ENCODE assay signal across 10 cellular contexts in the genomic region with DNA sequence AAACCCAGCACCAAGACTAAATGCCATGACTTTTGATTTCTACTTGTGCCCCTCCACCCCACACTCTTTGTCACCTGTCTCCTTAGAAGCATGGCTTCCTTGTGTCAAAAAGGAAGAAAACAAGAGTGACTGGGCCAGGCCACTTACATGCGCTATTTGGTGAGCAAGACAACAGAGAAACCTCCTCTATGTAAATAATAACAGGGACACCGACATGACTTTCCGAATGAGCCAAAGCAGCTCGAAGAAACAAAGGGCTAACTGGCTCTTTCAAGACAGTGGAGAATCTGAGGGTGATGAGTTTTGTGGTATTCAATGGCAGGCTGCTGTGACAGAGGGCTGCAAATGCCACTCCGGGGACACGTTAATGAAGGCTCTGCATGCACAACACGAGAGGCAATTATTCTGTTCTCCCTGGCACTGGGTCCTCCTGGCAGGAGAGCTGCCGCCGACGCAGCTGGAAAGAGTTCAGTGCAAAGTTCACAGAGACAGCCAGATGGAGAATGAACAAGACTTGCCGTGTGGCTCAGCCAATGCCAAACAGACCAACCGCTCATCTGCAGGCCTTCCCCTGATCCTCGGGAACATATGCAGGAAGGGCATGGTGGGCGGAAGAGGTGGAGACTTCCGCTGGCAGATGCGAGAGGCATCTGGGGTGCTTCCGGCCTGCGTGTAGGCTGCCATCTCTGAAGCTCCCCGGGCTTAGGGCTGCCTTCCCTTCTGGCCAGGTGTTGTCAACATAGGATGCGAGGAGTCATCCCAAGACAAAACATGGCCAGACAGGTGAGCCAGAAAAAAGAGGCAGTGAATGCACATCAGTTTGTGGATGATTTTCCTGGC. TPM values are rescaled to one million over a fixed set of nuclear protein-coding genes. Genes with fewer than 3 reads are reported as not detected.
DNase-seq lines count a peak whose midpoint lies in the region; ATAC-seq lines count a peak whose summit lies in the region.
"Had no signal": no experiment of that assay in that cellular context is flagged by ENCODE, and none has a peak within 500 bp of the region (broad histone marks: within the 10 kb centered on the region; RNA-seq: fewer than 3 reads in every experiment).

No MANE protein-coding gene starts in this region.

- ATAC-seq in left lobe of liver (peak; percentile 97), GM18909 (IDR thresholded peaks at IDR 0.05; ENCODE audit: poor library complexity, unreplicated experiment) (no peak), HG02763 (IDR thresholded peaks at IDR 0.05; ENCODE audit: unreplicated experiment) (no peak)
- ATAC-seq: CD8-positive, alpha-beta T cell had no signal

- DNase-seq in stimulated activated naive CD4-positive, alpha-beta T cell treated with Interleukin-2 at 50 U/mL for 16 hours (lab: John Stamatoyannopoulos, UW) = peak; percentile 25
- no peak for DNase-seq in stimulated activated naive CD4-positive, alpha-beta T cell (lab: John Stamatoyannopoulos, UW)
- peak; percentile 74 for DNase-seq in activated effector memory CD4-positive, alpha-beta T cell treated with anti-CD3 and anti-CD28 coated beads, Interleukin-2, amount 50 U/mL, for 16 hours
- DNase-seq in left lobe of liver (ENCODE audit: low spot score) = peak; percentile 84
- DNase-seq in cerebellar cortex (ENCODE audit: low spot score) = no peak
- DNase-seq in NCI-H146 (lab: John Stamatoyannopoulos, UW) = no peak
- DNase-seq: CD8-positive, alpha-beta T cell; nephron progenitor cell had no signal

RNA-seq across cellular contexts. Expression of a gene that starts 59.1 kb away (rescaled TPM):
- total RNA-seq in left lobe of liver = 8.8 TPM

Comparison
In these comparisons a context has a peak if more than half of its experiments do, and no peak if none do; other contexts are left out.
1. DNase-seq: peak in stimulated activated naive CD4-positive, alpha-beta T cell treated with Interleukin-2 at 50 U/mL for 16 hours (single experiment), activated effector memory CD4-positive, alpha-beta T cell treated with anti-CD3 and anti-CD28 coated beads, Interleukin-2, amount 50 U/mL, for 16 hours (single experiment) and left lobe of liver (single experiment); none in stimulated activated naive CD4-positive, alpha-beta T cell (0 of 6), cerebellar cortex (single experiment) and NCI-H146 (single experiment).